In the genomic region with DNA sequence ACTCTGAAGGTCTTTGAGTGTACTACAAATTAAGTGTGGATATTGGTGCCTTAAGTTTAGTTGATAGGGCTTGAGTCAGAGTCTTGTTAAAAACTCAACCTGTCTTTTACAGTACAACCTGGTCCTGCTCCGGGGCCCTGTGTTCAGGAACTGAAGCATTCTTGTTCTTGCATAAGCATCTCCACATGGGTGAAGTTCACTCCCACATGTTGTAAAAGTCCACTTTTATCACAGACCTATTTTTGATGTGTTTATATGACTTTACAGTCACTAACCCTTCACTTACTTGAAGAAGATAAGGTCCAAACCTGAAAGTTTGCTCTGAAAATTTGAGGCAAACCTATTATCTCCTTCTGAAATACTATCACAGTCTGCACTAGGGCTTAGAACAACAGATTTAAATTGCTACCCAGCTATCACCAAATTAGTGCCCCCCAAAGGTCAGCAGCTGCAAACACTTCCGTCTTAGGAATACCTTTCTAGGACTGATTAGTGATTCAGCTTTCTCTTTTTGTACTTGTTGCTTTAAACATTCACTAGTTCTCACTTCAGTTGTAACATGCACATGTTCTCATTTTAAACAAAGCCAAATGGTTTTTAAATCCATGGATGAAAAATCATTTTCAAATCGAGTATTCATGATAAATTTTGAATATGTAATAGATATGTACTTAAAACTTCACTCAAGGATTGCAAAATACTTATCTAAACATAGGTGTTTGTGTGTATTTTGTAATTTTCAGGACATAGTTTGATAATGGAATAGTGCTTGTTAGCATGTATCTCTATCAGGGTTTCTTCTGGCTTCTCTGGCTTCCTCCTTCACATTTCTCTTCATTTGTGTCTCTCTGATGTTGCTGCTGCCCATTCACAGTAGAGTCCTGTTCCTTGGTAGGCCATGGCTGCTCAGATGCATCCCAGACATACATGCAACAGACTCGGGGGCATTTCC, we compare ENCODE assay signal across 21 cellular contexts.
DNase-seq lines count a peak whose midpoint lies in the region; ATAC-seq, FAIRE-seq and TF ChIP-seq lines count a peak whose summit lies in the region.
"Had no signal": no experiment of that assay in that cellular context is flagged by ENCODE, and none has a peak within 500 bp of the region (broad histone marks: within the 10 kb centered on the region; RNA-seq: fewer than 3 reads in every experiment).

No MANE protein-coding gene starts in this region.

- no peaks in the 10 kb centered on the region for H4K20me1 ChIP-seq in HepG2 (ENCODE audit: insufficient read depth, low read length)

- intact Hi-C loops in HepG2 (cut with micrococcal nuclease; ENCODE audit: unreplicated experiment), result no loop called here

- ATAC-seq in HepG2 (no peak; the same call in 2 of the 3 replicates), GM21825 (IDR thresholded peaks at IDR 0.05; ENCODE audit: unreplicated experiment) (no peak), HG02610 (IDR thresholded peaks at IDR 0.05; ENCODE audit: unreplicated experiment) (no peak)

- H3K4me2 ChIP-seq in HepG2 (ENCODE audit: low read depth, low read length), result no peak overlapping the region
- H3K4me2 ChIP-seq: PC-9 had no signal

- H3K4me3 ChIP-seq in choroid plexus epithelial cell (ENCODE audit: low read depth, low read length) (no peak overlapping the region), HepG2 (replicated peaks in 1 of 3; ENCODE audit: insufficient read depth in 1 of 3, low read depth in 2 of 3, low read length in 3 of 3) (no peak overlapping the region)
- H3K4me3 ChIP-seq: GM23248, PC-9 had no signal

- CTCF ChIA-PET in HepG2 (lab: Yijun Ruan, JAX; ENCODE audit: low intra/inter-chr PET ratio, low total read pairs), result no interaction called here

- no peaks in the 10 kb centered on the region for H3K27me3 ChIP-seq in HepG2 (ENCODE audit: control insufficient read depth in 1 of 2, insufficient read depth in 2 of 2, low read length in 2 of 2)

- WGBS in HepG2 (ENCODE audit: low lambda C conversion rate), result 79% methylated on average over 4 of the region's 4 CpGs

- DNase-seq in NCI-H748 (lab: John Stamatoyannopoulos, UW; ENCODE audit: unreplicated experiment), result peak; percentile 16
- DNase-seq in NCI-H748 treated with DMSO at 0.1 percent for 48 hours (lab: John Stamatoyannopoulos, UW), result no peak
- DNase-seq in choroid plexus epithelial cell (ENCODE audit: low read depth), result peak; percentile 4
- DNase-seq in HepG2 (ENCODE audit: low spot score), result no peak
- DNase-seq in GM20000 (ENCODE audit: low spot score), result no peak
- DNase-seq in activated naive CD4-positive, alpha-beta T cell (lab: John Stamatoyannopoulos, UW), result no peak
- DNase-seq: C1 segment of cervical spinal cord, COR-L47, DMS79, GM23248, HFFc6, Karpas-422, NCI-H1417, NCI-H2029 treated with DMSO at 0.1 percent for 48 hours, NCI-H524 treated with DMSO at 0.1 percent for 48 hours, PC-9 had no signal

- in situ Hi-C loops in HepG2 (cut with HindIII; ENCODE audit: extremely low pct_ligation_motif_present, low pct_unique_long_range_greater_than_20kb), result no loop called here

- no peak for TF ChIP-seq RAD21 in HepG2 (CRISPR knock-in tag; IDR thresholded peaks at IDR 0.05)

- BruUV-seq in HepG2 (replicated peaks; lab: Mats Ljungman, UMichigan), result no TSS peak

- no peaks in the 10 kb centered on the region for H3K9me3 ChIP-seq in HepG2 (ENCODE audit: low read length)

- H3K4me1 ChIP-seq in HepG2 (ENCODE audit: insufficient read depth, low read length), result 0 out of 2 replicates have a peak, but pooled peaks cover 7% of the 10 kb centered on the region

- POLR2A ChIA-PET in HepG2 (lab: Yijun Ruan, JAX), result no interaction called here

- no peaks in the 10 kb centered on the region for H3K79me2 ChIP-seq in HepG2 (ENCODE audit: insufficient read depth, low read length)

- no peaks in the 10 kb centered on the region for H3K36me3 ChIP-seq in HepG2 (replicated peaks in 1 of 2; ENCODE audit: control insufficient read depth in 1 of 2, insufficient read depth in 2 of 2, low read length in 2 of 2)

- no peak for FAIRE-seq in HepG2 (lab: Jason Lieb, UNC)
- FAIRE-seq: G401.6, GM12891, GM19239 had no signal

- no peak for TF ChIP-seq POLR2A in HepG2 (IDR thresholded peaks at IDR 0.05; ENCODE audit: insufficient read depth in 1 of 2, low read depth in 2 of 2, low read length in 2 of 2)

- TF ChIP-seq EP300 in HepG2 (IDR thresholded peaks at IDR 0.05; ENCODE audit: low read depth in 2 of 2, low read length in 2 of 2) (no peak), HepG2 (CRISPR knock-in tag; IDR thresholded peaks at IDR 0.05; ENCODE audit: borderline replicate concordance) (no peak)

- no peak overlapping the region for H2AFZ ChIP-seq in HepG2 (ENCODE audit: low read length)
- H2AFZ ChIP-seq: GM23248, PC-9 had no signal

- H3K9ac ChIP-seq in HepG2 (ENCODE audit: insufficient read depth, low read depth, low read length), result no peak overlapping the region
- H3K9ac ChIP-seq: GM23248 had no signal

- TF ChIP-seq CTCF in choroid plexus epithelial cell (conservative IDR thresholded peaks at IDR 0.05; ENCODE audit: low read depth, low read length) (no peak), HepG2 (CRISPR knock-in tag; IDR thresholded peaks at IDR 0.05) (no peak), GM20000 (IDR thresholded peaks at IDR 0.05; ENCODE audit: extremely low read depth, missing control alignments) (no peak)

- no peak overlapping the region for H3K27ac ChIP-seq in HepG2 (ENCODE audit: extremely low read length, insufficient read depth, low read length)
- H3K27ac ChIP-seq: GM23248, PC-9 had no signal

TF ChIP-seq in HepG2, 621 proteins besides CTCF, POLR2A, EP300 and RAD21:
- no peak for TF ChIP-seq ZNF225 (CRISPR knock-in tag; IDR thresholded peaks at IDR 0.05)
- no peak for TF ChIP-seq DNMT3B (CRISPR knock-in tag; conservative IDR thresholded peaks at IDR 0.05)
- no peak for TF ChIP-seq EEA1 (CRISPR knock-in tag; IDR thresholded peaks at IDR 0.05; ENCODE audit: borderline replicate concordance)
- TF ChIP-seq TBX2 (CRISPR knock-in tag; IDR thresholded peaks at IDR 0.05; ENCODE audit: borderline replicate concordance), result no peak
- TF ChIP-seq ATAD3A (CRISPR knock-in tag; IDR thresholded peaks at IDR 0.05), result no peak
- TF ChIP-seq, protein P1, sequence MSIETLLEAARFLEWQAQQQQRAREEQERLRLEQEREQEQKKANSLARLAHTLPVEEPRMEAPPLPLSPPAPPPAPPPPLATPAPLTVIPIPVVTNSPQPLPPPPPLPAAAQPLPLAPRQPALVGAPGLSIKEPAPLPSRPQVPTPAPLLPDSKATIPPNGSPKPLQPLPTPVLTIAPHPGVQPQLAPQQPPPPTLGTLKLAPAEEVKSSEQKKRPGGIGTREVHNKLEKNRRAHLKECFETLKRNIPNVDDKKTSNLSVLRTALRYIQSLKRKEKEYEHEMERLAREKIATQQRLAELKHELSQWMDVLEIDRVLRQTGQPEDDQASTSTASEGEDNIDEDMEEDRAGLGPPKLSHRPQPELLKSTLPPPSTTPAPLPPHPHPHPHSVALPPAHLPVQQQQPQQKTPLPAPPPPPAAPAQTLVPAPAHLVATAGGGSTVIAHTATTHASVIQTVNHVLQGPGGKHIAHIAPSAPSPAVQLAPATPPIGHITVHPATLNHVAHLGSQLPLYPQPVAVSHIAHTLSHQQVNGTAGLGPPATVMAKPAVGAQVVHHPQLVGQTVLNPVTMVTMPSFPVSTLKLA (IDR thresholded peaks at IDR 0.05), result peak; percentile 85
TF ChIP-seq in HepG2: peak in this region for 1.

Comparison
In these comparisons a context has a peak if more than half of its experiments do, and no peak if none do; other contexts are left out.
1. DNase-seq: peak in NCI-H748 (single experiment) and choroid plexus epithelial cell (single experiment); none in NCI-H748 treated with DMSO at 0.1 percent for 48 hours (single experiment), HepG2 (single experiment), GM20000 (single experiment) and activated naive CD4-positive, alpha-beta T cell (0 of 4).